Comparison of ENCODE assay signal across 8 cellular contexts in the genomic region with DNA sequence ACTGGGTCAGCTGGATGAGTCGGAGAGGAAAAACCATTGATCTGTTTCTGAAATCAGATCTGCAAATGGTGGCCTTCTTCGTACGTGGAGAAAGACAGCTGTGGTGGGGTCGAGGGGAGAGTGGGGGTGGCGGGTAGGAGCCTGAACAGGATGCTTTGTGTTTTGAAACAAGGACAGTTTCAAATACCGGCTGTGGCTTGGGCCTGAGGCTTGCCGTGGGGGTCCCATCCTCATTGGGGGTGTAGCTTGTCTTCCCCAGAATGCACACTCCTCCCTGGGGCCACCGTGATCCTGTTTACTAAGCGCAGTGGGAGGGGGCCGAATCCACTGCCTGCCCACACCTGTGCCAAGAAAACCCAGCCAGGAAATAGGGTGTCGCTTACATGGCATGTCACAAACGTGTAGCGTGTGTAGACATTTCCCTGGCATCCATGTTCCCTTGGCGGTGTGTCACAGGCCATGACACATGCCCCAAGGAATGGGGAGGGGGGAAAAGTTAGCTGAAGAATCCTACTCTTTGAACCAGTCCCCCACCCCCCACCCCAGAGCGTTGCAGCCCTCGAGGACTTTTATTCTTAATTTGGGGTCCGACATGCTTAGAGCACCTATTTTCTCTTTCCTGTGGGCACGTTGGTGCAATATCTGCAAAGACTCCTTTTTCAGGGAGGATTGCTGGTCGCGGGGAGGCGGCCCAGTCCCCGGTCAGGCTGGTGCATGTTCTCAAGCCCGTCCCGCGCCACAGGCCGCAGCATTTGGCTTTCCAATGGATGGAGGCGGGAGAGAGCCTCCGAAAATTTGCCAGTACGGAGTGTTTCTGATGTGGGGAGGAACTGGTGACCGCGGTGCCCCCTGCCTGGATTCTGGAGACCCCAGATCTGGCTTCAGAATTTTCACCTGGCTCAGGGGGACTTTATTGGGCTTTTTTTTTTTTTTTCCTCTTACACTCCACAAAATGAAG. TPM values are rescaled to one million over a fixed set of nuclear protein-coding genes. Genes with fewer than 3 reads are reported as not detected.
DNase-seq lines count a peak whose midpoint lies in the region; ATAC-seq and TF ChIP-seq lines count a peak whose summit lies in the region.

No MANE protein-coding gene starts in this region.

- no peaks in the 10 kb centered on the region for H3K9me3 ChIP-seq in ES-I3 (ENCODE audit: control insufficient read depth, insufficient read depth, low read length)
- H3K9me3 ChIP-seq in MM.1S (replicated peaks; ENCODE audit: insufficient read depth, low read length), result no peaks in the 10 kb centered on the region
- no peaks in the 10 kb centered on the region for H3K9me3 ChIP-seq in left lung

- peak overlapping the region; percentile 65; the same call in 1 of the 2 replicates for H3K4me2 ChIP-seq in MM.1S (ENCODE audit: low read depth, low read length)

- H3K27ac ChIP-seq in MM.1S (ENCODE audit: low read length) (no peak overlapping the region), left lung (peak overlapping the region; percentile 94 to 96), substantia nigra (ENCODE audit: low read depth, low read length, poor library complexity, severe bottlenecking) (peak overlapping the region; percentile 67)

- peak overlapping the region; percentile 96 to 99 (median 97) for H3K27ac Mint-ChIP-seq in brain

- H4K20me1 ChIP-seq in MM.1S (ENCODE audit: insufficient read depth, low read length), result no peaks in the 10 kb centered on the region

- no peaks in the 10 kb centered on the region for H3K36me3 ChIP-seq in ES-I3 (ENCODE audit: insufficient read depth, low read length)
- H3K36me3 ChIP-seq in MM.1S (replicated peaks; ENCODE audit: insufficient read depth, low read length), result no peaks in the 10 kb centered on the region
- no peaks in the 10 kb centered on the region for H3K36me3 ChIP-seq in left lung

- no peaks in the 10 kb centered on the region for H3K9me3 Mint-ChIP-seq in brain

- H3K4me3 Mint-ChIP-seq in brain, result peak overlapping the region; percentile 93 to 97 (median 96)

- H3F3A ChIP-seq in MM.1S (ENCODE audit: insufficient read depth, low read length), result no peaks in the 10 kb centered on the region

- peaks cover 64% of the 10 kb centered on the region for H3K4me1 Mint-ChIP-seq in brain

- H3K9ac ChIP-seq in ES-I3 (ENCODE audit: low read depth, low read length) (peak overlapping the region; percentile 92), MM.1S (ENCODE audit: low read length) (peak overlapping the region; percentile 64; the same call in 1 of the 2 replicates)

- peak overlapping the region; percentile 65 for H3K4me3 ChIP-seq in MM.1S (ENCODE audit: low read length)
- H3K4me3 ChIP-seq in left lung, result peak overlapping the region; percentile 69 to 90

- H3K27me3 Mint-ChIP-seq in brain, result peaks cover 14% of the 10 kb centered on the region

- H3K27me3 ChIP-seq in MM.1S (replicated peaks; ENCODE audit: insufficient read depth, low read length) (no peaks in the 10 kb centered on the region), left lung (no peaks in the 10 kb centered on the region)

- no peak for TF ChIP-seq CTCF in MM.1S (IDR thresholded peaks at IDR 0.05; ENCODE audit: low read length)
- TF ChIP-seq CTCF in brain (conservative IDR thresholded peaks at IDR 0.05), result no peak
- TF ChIP-seq CTCF in left lung (IDR thresholded peaks at IDR 0.05), result no peak

- H2AFZ ChIP-seq in MM.1S (ENCODE audit: low read length), result no peak overlapping the region

- ATAC-seq in left lung (peak; percentile 10), GM21447 (IDR thresholded peaks at IDR 0.05; ENCODE audit: unreplicated experiment) (no peak)

- no peaks in the 10 kb centered on the region for H3K9me2 ChIP-seq in MM.1S (replicated peaks; ENCODE audit: insufficient read depth, low read length)

- peaks cover 65% of the 10 kb centered on the region for H3K79me2 ChIP-seq in MM.1S (ENCODE audit: low read length)

- DNase-seq in MM.1S, result no peak
- DNase-seq in left lung, result peak in 1 of 2 donors; percentile 87
- DNase-seq in substantia nigra (lab: John Stamatoyannopoulos, UW), result peak in 6 of 49 donors; percentile 18 to 70 (median 22)
- no peak for DNase-seq in COLO829 (ENCODE audit: low spot score)
- DNase-seq in amniotic stem cell (lab: John Stamatoyannopoulos, UW), result no peak

- H3K4me1 ChIP-seq in ES-I3 (ENCODE audit: insufficient read depth, low read length) (peaks cover 33% of the 10 kb centered on the region), MM.1S (ENCODE audit: low read length) (no peaks in the 10 kb centered on the region), left lung (peaks cover 23 to 59% of the 10 kb centered on the region in 2 donors)

- intact Hi-C loops in left lung (cut with DNase I), result no loop called here

- peaks cover 15% of the 10 kb centered on the region for H3K36me3 Mint-ChIP-seq in brain

RNA-seq across cellular contexts. Expression of a gene that starts 2.0 kb away (rescaled TPM):
- polyA plus RNA-seq in brain (ENCODE audit: insufficient read depth, low read depth, low replicate concordance), result 409 TPM
- 10 to 100 TPM; 50.8 to 55.8 TPM for total RNA-seq in left lung
